Comparison of ENCODE assay signal across 16 cellular contexts in the genomic region with DNA sequence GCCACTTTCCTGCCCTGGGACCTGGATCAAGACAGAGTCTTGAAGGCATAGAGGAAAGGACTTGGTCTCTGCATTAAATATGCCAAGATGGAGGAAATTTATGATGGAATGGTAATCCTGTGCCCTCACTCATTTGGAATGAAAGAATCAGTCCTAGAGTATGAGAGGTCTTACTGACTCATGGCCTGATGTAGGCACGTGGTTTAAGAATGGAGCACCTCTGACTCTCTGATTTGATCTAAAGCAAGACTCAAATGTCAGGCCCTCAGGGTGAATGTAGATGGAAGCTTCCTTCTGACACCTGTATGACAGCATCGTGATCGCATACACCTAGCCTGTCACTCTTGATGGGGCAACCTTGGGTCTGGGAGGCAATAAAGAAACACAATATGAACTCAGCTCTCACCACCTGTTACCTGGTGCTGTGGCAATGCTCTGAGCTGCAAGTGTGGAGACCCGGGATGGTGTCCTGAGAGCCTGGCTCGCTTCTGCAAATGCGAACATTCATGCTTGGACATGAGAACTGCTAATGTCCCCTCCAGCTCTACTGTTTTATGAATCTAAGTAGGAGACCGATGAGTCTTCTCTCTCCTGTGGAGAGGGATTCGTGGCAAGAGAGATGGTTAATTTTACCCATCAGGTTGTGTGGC.
"Had no signal": no experiment of that assay in that cellular context is flagged by ENCODE, and none has a peak within 500 bp of the region (broad histone marks: within the 10 kb centered on the region; RNA-seq: fewer than 3 reads in every experiment).

No MANE protein-coding gene starts in this region.

- H3K9me3 Mint-ChIP-seq: mesothelial cell of epicardium; stimulated activated naive CD8-positive, alpha-beta T cell treated with anti-CD3 and anti-CD28 coated beads, Interleukin-15, Interleukin-2, amounts not matched to agents 100 ng/mL and 50 ng/mL, for 24 hours had no signal

- H3K36me3 Mint-ChIP-seq: activated naive CD4-positive, alpha-beta T cell treated with anti-CD3 and anti-CD28 coated beads, Interleukin-2, amount 50 U/mL, for 24 hours; mesothelial cell of epicardium had no signal

- H3K4me1 ChIP-seq: gastrocnemius medialis, heart right ventricle, pancreas, upper lobe of right lung had no signal

- ATAC-seq: activated CD4-positive, CD25-positive, alpha-beta regulatory T cell treated with anti-CD3 and anti-CD28 coated beads, Interleukin-2, amount 50 U/mL, for 24 hours; gastrocnemius medialis; heart right ventricle; pancreas; T-helper 17 cell; upper lobe of right lung had no signal

- H3K4me3 Mint-ChIP-seq: activated naive CD4-positive, alpha-beta T cell treated with anti-CD3 and anti-CD28 coated beads, Interleukin-2, amount 50 U/mL, for 24 hours; mesothelial cell of epicardium; neural crest cell; stimulated activated naive CD8-positive, alpha-beta T cell treated with anti-CD3 and anti-CD28 coated beads, Interleukin-15, Interleukin-2, amounts not matched to agents 100 ng/mL and 50 ng/mL, for 24 hours; T-helper 17 cell had no signal

- H3K9me3 ChIP-seq: gastrocnemius medialis, heart right ventricle, pancreas, upper lobe of right lung had no signal

- DNase-seq: activated effector memory CD4-positive, alpha-beta T cell treated with Interleukin-2 at 50 U/mL for 16 hours; activated T-cell treated with anti-CD3 and anti-CD28 coated beads, Interleukin-2, amount 50 U/mL, for 1 hour; brain microvascular endothelial cell; gastrocnemius medialis; heart right ventricle; kidney; pancreas; stimulated activated CD4-positive, alpha-beta T cell treated with anti-CD3 and anti-CD28 coated beads, Interleukin-4, amount 100 ng/mL, for 1 hour; stimulated activated CD8-positive, alpha-beta memory T cell treated with anti-CD3 and anti-CD28 coated beads, Interleukin-4, amount 100 ng/mL, for 48 hours; T-helper 17 cell; upper lobe of right lung had no signal

- H3K4me1 Mint-ChIP-seq: activated naive CD4-positive, alpha-beta T cell treated with anti-CD3 and anti-CD28 coated beads, Interleukin-2, amount 50 U/mL, for 24 hours; mesothelial cell of epicardium; T-helper 17 cell had no signal

- H3K4me3 ChIP-seq: gastrocnemius medialis, heart right ventricle, pancreas, upper lobe of right lung had no signal

- H3K36me3 ChIP-seq: brain microvascular endothelial cell, gastrocnemius medialis, heart right ventricle, pancreas, upper lobe of right lung had no signal

- H3K27ac Mint-ChIP-seq: activated naive CD4-positive, alpha-beta T cell treated with anti-CD3 and anti-CD28 coated beads, Interleukin-2, amount 50 U/mL, for 24 hours; mesothelial cell of epicardium; stimulated activated naive CD8-positive, alpha-beta T cell treated with anti-CD3 and anti-CD28 coated beads, Interleukin-15, Interleukin-2, amounts not matched to agents 100 ng/mL and 50 ng/mL, for 24 hours; T-helper 17 cell had no signal

- H3K27ac ChIP-seq: brain microvascular endothelial cell, gastrocnemius medialis, heart right ventricle, pancreas, upper lobe of right lung had no signal

- H3K27me3 ChIP-seq: gastrocnemius medialis, heart right ventricle, pancreas, upper lobe of right lung had no signal
